14 cellular contexts compared by ENCODE assay signal in the genomic region with DNA sequence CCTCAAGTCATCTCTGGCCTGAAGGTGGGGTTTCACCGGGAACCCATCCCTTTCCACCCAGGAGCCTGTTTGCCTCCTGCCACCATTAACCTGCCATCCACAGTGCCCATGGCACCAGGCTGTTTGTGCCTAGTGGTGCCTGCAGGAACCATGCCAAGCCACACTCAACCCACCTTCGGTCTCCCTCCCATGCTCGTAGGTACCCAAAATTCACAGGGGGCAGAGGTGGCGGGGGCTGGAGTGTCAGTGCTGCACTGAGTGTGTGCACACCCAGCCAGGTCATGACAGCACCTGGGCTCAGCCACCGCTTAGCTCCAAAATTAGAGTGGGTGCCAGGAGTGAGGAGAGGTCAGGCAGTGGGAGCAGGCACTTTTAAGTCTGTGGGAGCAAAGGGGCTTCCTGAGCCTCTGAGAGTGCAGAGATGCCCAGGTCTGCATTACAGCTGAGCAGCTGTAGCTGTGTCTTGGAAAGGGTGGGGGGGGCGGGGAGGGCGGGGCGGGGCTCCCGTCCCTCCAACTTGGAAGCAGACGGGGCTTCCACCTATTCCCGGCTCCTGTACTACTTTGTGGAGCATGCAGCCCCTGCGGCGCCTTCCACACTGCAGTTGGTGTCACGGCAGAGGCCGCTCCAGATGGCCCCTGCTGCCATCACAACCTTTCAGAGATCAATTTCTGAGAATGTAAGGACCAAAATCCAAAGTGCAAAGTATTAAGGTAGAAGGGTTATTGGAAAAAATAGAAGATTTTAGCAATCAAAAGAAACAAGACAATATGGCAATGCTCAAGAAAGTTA.
A peak's percentile ranks its signal among the peaks of the same experiment; 100 is the strongest.
DNase-seq lines count a peak whose midpoint lies in the region; ATAC-seq and TF ChIP-seq lines count a peak whose summit lies in the region.
"Had no signal": no experiment of that assay in that cellular context is flagged by ENCODE, and none has a peak within 500 bp of the region (broad histone marks: within the 10 kb centered on the region; RNA-seq: fewer than 3 reads in every experiment).

No MANE protein-coding gene starts in this region.

- H3K27ac Mint-ChIP-seq in stimulated activated memory B cell treated with anti-CD40 and anti-IgM and Interleukin-4, amounts not matched to agents 10 μg/mL and 1 μg/mL and 100 μg/mL, for 72 hours: no peak overlapping the region
- H3K27ac Mint-ChIP-seq: B cell; CD8-positive, alpha-beta T cell; H9 had no signal

- H3K4me1 ChIP-seq in Peyer's patch: no peaks in the 10 kb centered on the region
- no peaks in the 10 kb centered on the region for H3K4me1 ChIP-seq in sigmoid colon
- H3K4me1 ChIP-seq: BLaER1 treated with 17β-estradiol and CSF1 and Interleukin-3, amounts not matched to agents 10 nM and 100 nM had no signal

- H3K4me3 ChIP-seq in Peyer's patch: no peak overlapping the region
- H3K4me3 ChIP-seq in coronary artery: no peak overlapping the region
- no peak overlapping the region for H3K4me3 ChIP-seq in sigmoid colon
- H3K4me3 ChIP-seq: BLaER1 treated with 17β-estradiol and CSF1 and Interleukin-3, amounts not matched to agents 10 nM and 100 nM had no signal

- TF ChIP-seq CTCF in Peyer's patch (IDR thresholded peaks at IDR 0.05): no peak
- no peak for TF ChIP-seq CTCF in coronary artery (IDR thresholded peaks at IDR 0.05)
- TF ChIP-seq CTCF in sigmoid colon (IDR thresholded peaks at IDR 0.05): no peak

- H3K9me3 ChIP-seq in Peyer's patch: no peaks in the 10 kb centered on the region
- no peaks in the 10 kb centered on the region for H3K9me3 ChIP-seq in sigmoid colon
- H3K9me3 ChIP-seq: BLaER1 treated with 17β-estradiol and CSF1 and Interleukin-3, amounts not matched to agents 10 nM and 100 nM had no signal

- ATAC-seq in stimulated activated memory B cell treated with anti-CD40 and anti-IgM and Interleukin-4, amounts not matched to agents 10 μg/mL and 1 μg/mL and 100 μg/mL, for 72 hours: peak; percentile 44
- no peak for ATAC-seq in GM19023 (IDR thresholded peaks at IDR 0.05; ENCODE audit: unreplicated experiment)
- ATAC-seq in HG02885 (IDR thresholded peaks at IDR 0.05; ENCODE audit: poor library complexity, unreplicated experiment): no peak
- ATAC-seq: CD8-positive, alpha-beta T cell had no signal

- H3K4me1 Mint-ChIP-seq in stimulated activated memory B cell treated with anti-CD40 and anti-IgM and Interleukin-4, amounts not matched to agents 10 μg/mL and 1 μg/mL and 100 μg/mL, for 72 hours: no peaks in the 10 kb centered on the region
- H3K4me1 Mint-ChIP-seq: B cell, H9 had no signal

- no peaks in the 10 kb centered on the region for H3K36me3 Mint-ChIP-seq in stimulated activated memory B cell treated with anti-CD40 and anti-IgM and Interleukin-4, amounts not matched to agents 10 μg/mL and 1 μg/mL and 100 μg/mL, for 72 hours
- H3K36me3 Mint-ChIP-seq: CD8-positive, alpha-beta T cell had no signal

- H3K27me3 ChIP-seq in Peyer's patch (no peaks in the 10 kb centered on the region), sigmoid colon (no peaks in the 10 kb centered on the region)
- H3K27me3 ChIP-seq: BLaER1 treated with 17β-estradiol and CSF1 and Interleukin-3, amounts not matched to agents 10 nM and 100 nM had no signal

- H3K9me3 Mint-ChIP-seq in stimulated activated memory B cell treated with anti-CD40 and anti-IgM and Interleukin-4, amounts not matched to agents 10 μg/mL and 1 μg/mL and 100 μg/mL, for 72 hours: peaks cover 5% of the 10 kb centered on the region

- H3K36me3 ChIP-seq in Peyer's patch (no peaks in the 10 kb centered on the region), sigmoid colon (no peaks in the 10 kb centered on the region)
- H3K36me3 ChIP-seq: BLaER1 treated with 17β-estradiol and CSF1 and Interleukin-3, amounts not matched to agents 10 nM and 100 nM had no signal

- H3K27ac ChIP-seq in Peyer's patch (no peak overlapping the region), coronary artery (no peak overlapping the region), sigmoid colon (no peak overlapping the region)
- H3K27ac ChIP-seq: BLaER1 treated with 17β-estradiol and CSF1 and Interleukin-3, amounts not matched to agents 10 nM and 100 nM had no signal

- intact Hi-C loops in sigmoid colon (cut with DNase I): no loop called here

- 80 to 92% methylated on average over 15 of the region's 15 CpGs for WGBS in sigmoid colon, 2 donors

- TF ChIP-seq POLR2A in Peyer's patch (IDR thresholded peaks at IDR 0.05) (no peak), sigmoid colon (IDR thresholded peaks at IDR 0.05) (no peak)

- H3K4me3 Mint-ChIP-seq in stimulated activated memory B cell treated with anti-CD40 and anti-IgM and Interleukin-4, amounts not matched to agents 10 μg/mL and 1 μg/mL and 100 μg/mL, for 72 hours: no peak overlapping the region
- H3K4me3 Mint-ChIP-seq: B cell; CD8-positive, alpha-beta T cell; H9 had no signal

- DNase-seq in NCI-H524 (lab: John Stamatoyannopoulos, UW) (peak; percentile 52 to 83), Peyer's patch (peak in 2 of 3 donors; percentile 30 to 36), coronary artery (ENCODE audit: low spot score) (peak; percentile 53), sigmoid colon (no peak)
- DNase-seq: Calu3; CD8-positive, alpha-beta T cell; DMS79; GDM1; H9 had no signal

- no peaks in the 10 kb centered on the region for H3K27me3 Mint-ChIP-seq in stimulated activated memory B cell treated with anti-CD40 and anti-IgM and Interleukin-4, amounts not matched to agents 10 μg/mL and 1 μg/mL and 100 μg/mL, for 72 hours
- H3K27me3 Mint-ChIP-seq: B cell had no signal

- no peak for TF ChIP-seq EP300 in sigmoid colon (IDR thresholded peaks at IDR 0.05)
